ENCODE assay signal across 1 cellular context in genomic region chr16:67449739-67450138, GRCh38.
TF ChIP-seq lines count a peak whose summit lies in the region.

No MANE protein-coding gene starts in this region.

TF ChIP-seq in GM23338, 12 proteins besides CTCF, POLR2A, EP300 and RAD21 (continued from another document):
- TF ChIP-seq ZNF462 (CRISPR knock-in tag; IDR thresholded peaks at IDR 0.05) (no peak), ZNF114 (CRISPR knock-in tag; IDR thresholded peaks at IDR 0.05) (no peak), POLR2AphosphoS5 (IDR thresholded peaks at IDR 0.05; ENCODE audit: low read depth) (no peak), JUNB (IDR thresholded peaks at IDR 0.05; ENCODE audit: unreplicated experiment) (no peak), REST (IDR thresholded peaks at IDR 0.05; ENCODE audit: unreplicated experiment) (no peak), STAT1 (IDR thresholded peaks at IDR 0.05; ENCODE audit: unreplicated experiment) (no peak), EZH2phosphoT487 (IDR thresholded peaks at IDR 0.05; ENCODE audit: unreplicated experiment) (no peak)
